Comparison of ENCODE assay signal across 12 cellular contexts in genomic region chr13:33520480-33520839, GRCh38.
"Had no signal": no experiment of that assay in that cellular context is flagged by ENCODE, and none has a peak within 500 bp of the region (broad histone marks: within the 10 kb centered on the region; RNA-seq: fewer than 3 reads in every experiment).

No MANE protein-coding gene starts in this region.

- H2AFZ ChIP-seq: hepatocyte had no signal

- H3K9me3 ChIP-seq: gastroesophageal sphincter, tibial nerve had no signal

- H3K4me2 ChIP-seq: hepatocyte had no signal

- FAIRE-seq: colon had no signal

- H3K4me3 ChIP-seq: cardiac muscle cell, gastroesophageal sphincter, hepatocyte, skin epidermis, tibial nerve had no signal

- H3K27me3 ChIP-seq: cardiac muscle cell, gastroesophageal sphincter, hepatocyte, tibial nerve had no signal

- H3K79me2 ChIP-seq: hepatocyte had no signal

- DNase-seq: activated CD4-positive, alpha-beta T cell treated with anti-CD3 and anti-CD28 coated beads, Interleukin-2, amount 50 U/mL, for 48 hours; activated gamma-delta T cell treated with Interleukin-2 at 50 U/mL for 16 hours; activated naive CD8-positive, alpha-beta T cell treated with anti-CD3 and anti-CD28 coated beads for 36 hours; activated T-cell treated with anti-CD3 and anti-CD28 coated beads, Interleukin-2, amount 50 U/mL, for 48 hours; naive thymus-derived CD8-positive, alpha-beta T cell had no signal

- H3K27ac ChIP-seq: cardiac muscle cell, gastroesophageal sphincter had no signal

- ATAC-seq: activated CD4-positive, CD25-positive, alpha-beta regulatory T cell treated with anti-CD3 and anti-CD28 coated beads, Interleukin-2, amount 50 U/mL, for 24 hours; gastroesophageal sphincter; naive thymus-derived CD8-positive, alpha-beta T cell had no signal

- H3K36me3 ChIP-seq: cardiac muscle cell, gastroesophageal sphincter, tibial nerve had no signal
